Comparison of ENCODE assay signal across 1 cellular context in the genomic region with DNA sequence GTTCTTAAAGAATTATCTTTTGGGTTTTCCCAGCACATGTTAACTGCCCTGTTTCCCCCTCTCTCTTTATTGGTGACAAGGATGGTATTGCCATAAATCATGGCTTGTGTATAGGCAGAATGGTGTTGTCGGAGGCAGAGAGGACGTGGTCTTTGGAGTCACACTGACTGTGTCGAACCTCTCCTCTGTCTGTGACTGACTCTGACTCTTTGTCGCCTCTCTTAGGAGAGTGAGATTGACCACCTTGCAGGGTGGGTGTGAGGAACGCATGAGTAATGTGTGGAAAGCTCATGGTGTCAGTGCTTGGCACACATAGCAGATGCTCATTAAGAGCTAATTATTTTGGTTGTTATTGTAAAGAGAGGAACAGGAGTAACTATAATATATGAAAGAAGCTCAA.
TF ChIP-seq lines count a peak whose summit lies in the region.

No MANE protein-coding gene starts in this region.

TF ChIP-seq in GM23338, 12 proteins besides CTCF, POLR2A, EP300 and RAD21 (continued from another document):
- no peak for TF ChIP-seq ZNF462 (CRISPR knock-in tag; IDR thresholded peaks at IDR 0.05)
- no peak for TF ChIP-seq EZH2 (IDR thresholded peaks at IDR 0.05; ENCODE audit: low read depth, unreplicated experiment)
- no peak for TF ChIP-seq EZH2phosphoT487 (IDR thresholded peaks at IDR 0.05; ENCODE audit: unreplicated experiment)
- no peak for TF ChIP-seq CREB1 (CRISPR knock-in tag; IDR thresholded peaks at IDR 0.05; ENCODE audit: low read depth)
- no peak for TF ChIP-seq ZNF331 (CRISPR knock-in tag; IDR thresholded peaks at IDR 0.05; ENCODE audit: low read depth)
- no peak for TF ChIP-seq REST (IDR thresholded peaks at IDR 0.05; ENCODE audit: unreplicated experiment)
- TF ChIP-seq ZNF114 (CRISPR knock-in tag; IDR thresholded peaks at IDR 0.05), result no peak
